7 cellular contexts compared by ENCODE assay signal in the genomic region with DNA sequence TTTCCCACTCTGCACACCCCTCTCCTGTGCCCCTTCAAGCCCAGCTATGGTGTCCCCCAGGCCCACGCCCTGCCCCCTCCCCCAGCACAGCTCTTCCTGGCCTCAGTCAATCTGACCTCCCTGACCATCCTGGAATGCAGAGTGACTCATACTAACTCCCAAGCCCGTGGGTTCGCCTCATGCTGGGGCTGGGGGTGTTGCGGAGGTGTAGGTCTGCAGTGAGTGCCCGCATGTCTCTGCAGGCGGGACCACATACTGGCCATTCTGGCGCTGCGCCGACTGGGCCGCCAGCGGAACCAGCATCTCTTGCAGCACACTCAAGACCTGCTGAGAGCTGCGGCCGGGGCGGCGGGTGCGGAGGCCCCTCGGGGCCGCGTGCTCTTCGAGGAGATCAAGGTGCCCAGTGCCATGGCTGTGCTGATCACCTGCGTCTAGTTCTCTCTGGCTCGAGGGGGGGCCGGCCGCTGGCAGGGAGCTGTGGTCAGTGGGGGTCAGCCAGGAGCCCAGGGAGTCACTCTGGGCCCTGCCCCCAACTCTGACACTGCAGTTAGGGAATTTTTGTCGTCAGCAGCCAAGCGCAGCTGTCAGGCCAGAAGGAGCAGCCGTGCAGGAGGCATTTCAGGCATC. TPM values are rescaled to one million over a fixed set of nuclear protein-coding genes. Genes with fewer than 3 reads are reported as not detected.
DNase-seq lines count a peak whose midpoint lies in the region; ATAC-seq and TF ChIP-seq lines count a peak whose summit lies in the region.
"Had no signal": no experiment of that assay in that cellular context is flagged by ENCODE, and none has a peak within 500 bp of the region (broad histone marks: within the 10 kb centered on the region; RNA-seq: fewer than 3 reads in every experiment).

No MANE protein-coding gene starts in this region.

- DNase-seq in astrocyte of the cerebellum (ENCODE audit: low read depth) = peak; percentile 43
- DNase-seq in myocyte (ENCODE audit: low read depth) = peak; percentile 99
- no peak for DNase-seq in DMS114 treated with DMSO at 0.1 percent for 48 hours (lab: John Stamatoyannopoulos, UW; ENCODE audit: unreplicated experiment)
- DNase-seq: activated T-cell treated with anti-CD3 and anti-CD28 coated beads, Interleukin-2, amount 50 U/mL, for 48 hours had no signal

- no peaks in the 10 kb centered on the region for H3K9me3 ChIP-seq in ES-I3 (ENCODE audit: control insufficient read depth, insufficient read depth, low read length)

- in situ Hi-C loops in astrocyte of the cerebellum (cut with HindIII; ENCODE audit: low sequenced_read_pairs) = no loop called here

- H3K4me1 ChIP-seq in ES-I3 (ENCODE audit: insufficient read depth, low read length) = peaks cover 37% of the 10 kb centered on the region; the same call in 1 of the 2 replicates

- H3K36me3 ChIP-seq in ES-I3 (ENCODE audit: insufficient read depth, low read length) = no peaks in the 10 kb centered on the region

- H3K4me3 ChIP-seq in astrocyte of the cerebellum (ENCODE audit: low read depth, low read length) = no peak overlapping the region

- peak overlapping the region; percentile 42 for H3K9ac ChIP-seq in ES-I3 (ENCODE audit: low read depth, low read length)

- no peak for ATAC-seq in HG03039 (IDR thresholded peaks at IDR 0.05; ENCODE audit: unreplicated experiment)
- no peak for ATAC-seq in HG03521 (IDR thresholded peaks at IDR 0.05; ENCODE audit: unreplicated experiment)

- TF ChIP-seq CTCF in astrocyte of the cerebellum (IDR thresholded peaks at IDR 0.05; ENCODE audit: low read depth, low read length, missing control alignments) = no peak

RNA-seq across cellular contexts. Expression of gene TNFAIP2, which starts 13.4 kb away (rescaled TPM):
- 76.6 and 179 TPM in 2 replicates for total RNA-seq in myocyte
- 21.1 TPM for polyA plus RNA-seq in myocyte (2012)

RNA-seq across cellular contexts. Expression of gene EXOC3L4, which starts 15.4 kb away (rescaled TPM):
- total RNA-seq in myocyte = 58.9 and 99.9 TPM in 2 replicates
- 3.0 TPM for polyA plus RNA-seq in myocyte (2012)

RNA-seq across cellular contexts. Expression of gene LBHD2, which starts 25.9 kb away (rescaled TPM):
- total RNA-seq in myocyte = 0.94 and 2.7 TPM in 2 replicates
- polyA plus RNA-seq in myocyte (2012) = not detected

RNA-seq across cellular contexts. Expression of gene CDC42BPB, which starts 52.6 kb away (rescaled TPM):
- total RNA-seq in myocyte = 63.4 and 64.0 TPM in 2 replicates
- 80.6 TPM for polyA plus RNA-seq in myocyte (2012)
